In genomic region chr11:66970808-66971442, GRCh38 we compare ENCODE assay signal across 8 cellular contexts. TPM values are rescaled to one million over a fixed set of nuclear protein-coding genes. Genes with fewer than 3 reads are reported as not detected.
A peak's percentile ranks its signal among the peaks of the same experiment; 100 is the strongest.
DNase-seq lines count a peak whose midpoint lies in the region; ATAC-seq, FAIRE-seq and TF ChIP-seq lines count a peak whose summit lies in the region.

No MANE protein-coding gene starts in this region.

- H3K4me1 ChIP-seq in A549 (peaks cover 93% of the 10 kb centered on the region), upper lobe of left lung (peaks cover 3 to 12% (median 8%) of the 10 kb centered on the region in 4 donors), spleen (peaks cover 0 to 14% (median 0%) of the 10 kb centered on the region in 6 donors)

- TF ChIP-seq EP300 in A549 (IDR thresholded peaks at IDR 0.05) (peak; percentile 92 to 95), upper lobe of left lung (IDR thresholded peaks at IDR 0.05) (peak in 1 of 4 donors; percentile 88)

- POLR2A ChIA-PET in A549 (lab: Yijun Ruan, JAX), result interaction anchor here (0.5 to 2.2 kb wide), 7 partner anchors 12 to 128 kb away, joined by 3 to 7 read pairs (median 4); partner anchors contain the start of genes PC and RCE1

- TF ChIP-seq POLR2A in A549 (IDR thresholded peaks at IDR 0.05; ENCODE audit: low read length) (no peak), upper lobe of left lung (IDR thresholded peaks at IDR 0.05) (peak in 1 of 4 donors; percentile 29), spleen (IDR thresholded peaks at IDR 0.05) (no peak)

- H3K4me3 ChIP-seq in A549, result no peak overlapping the region
- no peak overlapping the region for H3K4me3 ChIP-seq in upper lobe of left lung
- H3K4me3 ChIP-seq in spleen, result no peak overlapping the region

- ATAC-seq in A549 (peak; percentile 87 to 91), left colon (peak; percentile 55), upper lobe of left lung (ENCODE audit: low FRiP score in 2 of 2) (peak; percentile 88 to 96)

- CTCF ChIA-PET in A549 (lab: Yijun Ruan, JAX), result interaction anchor here (1.0 to 2.4 kb wide), 10 partner anchors 9 to 104 kb away, joined by 3 to 12 read pairs (median 4); partner anchors contain the start of gene SYT12

- DNase-seq in A549 (ENCODE audit: low read depth in 1 of 2, low spot score in 1 of 2), result peak; percentile 90 to 99
- peak; percentile 99 for DNase-seq in HuH-7.5 (ENCODE audit: low spot score)
- DNase-seq in left colon, result no peak
- DNase-seq in upper lobe of left lung, result peak in 1 of 2 donors; percentile 83
- DNase-seq in midbrain (lab: John Stamatoyannopoulos, UW), result no peak
- DNase-seq in NCI-H2196 treated with DMSO at 0.1 percent for 48 hours (lab: John Stamatoyannopoulos, UW; ENCODE audit: unreplicated experiment), result no peak
- no peak for DNase-seq in spleen

- peak overlapping the region; percentile 69 for H3K4me2 ChIP-seq in A549

- H3K27me3 ChIP-seq in upper lobe of left lung (no peaks in the 10 kb centered on the region), spleen (replicated peaks in 1 of 7) (peaks cover 0 to 31% (median 0%) of the 10 kb centered on the region in 7 donors)

- no peaks in the 10 kb centered on the region for H3K9me3 ChIP-seq in A549
- no peaks in the 10 kb centered on the region for H3K9me3 ChIP-seq in upper lobe of left lung
- no peaks in the 10 kb centered on the region for H3K9me3 ChIP-seq in spleen

- H3K36me3 ChIP-seq in upper lobe of left lung, result no peaks in the 10 kb centered on the region
- no peaks in the 10 kb centered on the region for H3K36me3 ChIP-seq in spleen

- intact Hi-C loops in left colon (cut with DNase I, micrococcal nuclease) (no loop called here), spleen (cut with DNase I; ENCODE audit: low total_unique reads) (no loop called here)

- H3K27ac ChIP-seq in A549 (peak overlapping the region; percentile 95 to 99), angular gyrus (ENCODE audit: low read depth, low read length) (peak overlapping the region; percentile 10), upper lobe of left lung (peak overlapping the region; percentile 58 to 80 (median 66)), spleen (peak overlapping the region in 3 of 8 donors; percentile 47 to 55 (median 54))

- FAIRE-seq in A549 (lab: Jason Lieb, UNC), result peak; percentile 98

- TF ChIP-seq CTCF in A549 (IDR thresholded peaks at IDR 0.05), result no peak
- TF ChIP-seq CTCF in upper lobe of left lung (IDR thresholded peaks at IDR 0.05), result no peak
- no peak for TF ChIP-seq CTCF in spleen (IDR thresholded peaks at IDR 0.05 in 8 of 11, conservative IDR thresholded peaks at IDR 0.05 in 3 of 11)

- peak; percentile 49 to 68 for TF ChIP-seq RAD21 in A549 (conservative IDR thresholded peaks at IDR 0.05 in 1 of 2, IDR thresholded peaks at IDR 0.05 in 1 of 2)

- 1% methylated on average over 5 of the region's 5 CpGs for WGBS in A549 (ENCODE audit: missing lambda C conversion rate)
- WGBS in upper lobe of left lung, 2 donors, result 44 to 69% methylated on average over 5 of the region's 5 CpGs
- WGBS in spleen, 5 donors, result 47 to 79% (median 62%) methylated on average over 5 of the region's 5 CpGs

TF ChIP-seq in A549, 52 proteins besides CTCF, POLR2A, EP300 and RAD21:
- TF ChIP-seq RARB (CRISPR knock-in tag; IDR thresholded peaks at IDR 0.05) (peak; percentile 87; the same call in 1 of the 2 replicates), RNF2 (IDR thresholded peaks at IDR 0.05; ENCODE audit: borderline replicate concordance, low read depth) (no peak), HES2 (IDR thresholded peaks at IDR 0.05) (peak; percentile 79), SMC3 (IDR thresholded peaks at IDR 0.05) (peak; percentile 60), MYC (IDR thresholded peaks at IDR 0.05; ENCODE audit: borderline replicate concordance, low read length) (no peak), JUN (IDR thresholded peaks at IDR 0.05) (peak; percentile 98), TP53 (CRISPR knock-in tag; IDR thresholded peaks at IDR 0.05) (peak; percentile 87; the same call in 1 of the 2 replicates), PBX3 (IDR thresholded peaks at IDR 0.05) (peak; percentile 73), MAX (IDR thresholded peaks at IDR 0.05) (peak; percentile 93), GATA3 (IDR thresholded peaks at IDR 0.05; ENCODE audit: borderline replicate concordance) (peak; percentile 98), HEYL (CRISPR knock-in tag; IDR thresholded peaks at IDR 0.05) (peak; percentile 15; the same call in 1 of the 2 replicates), FOSB (CRISPR knock-in tag; IDR thresholded peaks at IDR 0.05) (no peak), JUNB (IDR thresholded peaks at IDR 0.05) (peak; percentile 99), CEBPB (IDR thresholded peaks at IDR 0.05) (peak; percentile 97 to 99), MAFK (IDR thresholded peaks at IDR 0.05; ENCODE audit: partially characterized antibody) (peak; percentile 68), ZSCAN20 (CRISPR knock-in tag; IDR thresholded peaks at IDR 0.05) (no peak), HOXB13 (CRISPR knock-in tag; IDR thresholded peaks at IDR 0.05; ENCODE audit: low read depth) (peak; percentile 35; the same call in 1 of the 2 replicates), HOXB5 (CRISPR knock-in tag; IDR thresholded peaks at IDR 0.05) (peak; percentile 14; the same call in 1 of the 2 replicates), EHMT2 (IDR thresholded peaks at IDR 0.05; ENCODE audit: low read depth) (no peak), ESRRA (IDR thresholded peaks at IDR 0.05; ENCODE audit: borderline replicate concordance, low read length) (peak; percentile 87), FOSL2 (IDR thresholded peaks at IDR 0.05) (peak; percentile 99), FOSL2 (CRISPR knock-in tag; IDR thresholded peaks at IDR 0.05) (peak; percentile 99)
- TF ChIP-seq, protein P1, sequence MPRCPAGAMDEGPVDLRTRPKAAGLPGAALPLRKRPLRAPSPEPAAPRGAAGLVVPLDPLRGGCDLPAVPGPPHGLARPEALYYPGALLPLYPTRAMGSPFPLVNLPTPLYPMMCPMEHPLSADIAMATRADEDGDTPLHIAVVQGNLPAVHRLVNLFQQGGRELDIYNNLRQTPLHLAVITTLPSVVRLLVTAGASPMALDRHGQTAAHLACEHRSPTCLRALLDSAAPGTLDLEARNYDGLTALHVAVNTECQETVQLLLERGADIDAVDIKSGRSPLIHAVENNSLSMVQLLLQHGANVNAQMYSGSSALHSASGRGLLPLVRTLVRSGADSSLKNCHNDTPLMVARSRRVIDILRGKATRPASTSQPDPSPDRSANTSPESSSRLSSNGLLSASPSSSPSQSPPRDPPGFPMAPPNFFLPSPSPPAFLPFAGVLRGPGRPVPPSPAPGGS (IDR thresholded peaks at IDR 0.05), result peak; percentile 91

RNA-seq across cellular contexts. Expression of gene C11orf86, which starts 4.2 kb away (rescaled TPM):
- polyA plus RNA-seq in A549 (2011; rRNA removed) (9.3 and 10.8 TPM in 2 replicates), A549 (2017; fragmentation: RNase III; extraction: RNeasy Plus Mini Kit Qiagen cat#74134 plus additional on column Dnase treatment) (39.7 to 59.6 TPM (median 56.4 TPM) in 3 replicates), spleen (under 1 TPM in 1 of 3 donors, not detected in 2; 0.13 TPM)
- 34.5 and 42.5 TPM in 2 replicates for polyA plus RNA-seq in A549 (2012; cell fraction: cytosol; rRNA removed)
- polyA plus RNA-seq in A549 (2012; cell fraction: nucleus; rRNA removed), result 23.0 and 24.9 TPM in 2 replicates
- 2.7 and 5.4 TPM in 2 replicates for polyA minus RNA-seq in A549 (2011; rRNA and poly(A)+ RNA removed)
- total RNA-seq in left colon (10 to 100 TPM; 24.5 to 82.9 TPM), upper lobe of left lung (not detected), spleen (not detected)

RNA-seq across cellular contexts. Expression of gene PC, which starts 12.7 kb away (rescaled TPM):
- 14.2 and 15.7 TPM in 2 replicates for polyA plus RNA-seq in A549 (2011; rRNA removed)
- 25.1 and 29.6 TPM in 2 replicates for polyA plus RNA-seq in A549 (2012; cell fraction: cytosol; rRNA removed)
- polyA plus RNA-seq in A549 (2012; cell fraction: nucleus; rRNA removed), result 88.3 and 105 TPM in 2 replicates
- polyA plus RNA-seq in A549 (2017; fragmentation: RNase III; extraction: RNeasy Plus Mini Kit Qiagen cat#74134 plus additional on column Dnase treatment), result 31.3 to 53.5 TPM (median 45.9 TPM) in 3 replicates
- 31.5 and 37.8 TPM in 2 replicates for polyA minus RNA-seq in A549 (2011; rRNA and poly(A)+ RNA removed)
- total RNA-seq in left colon, result 10 to 100 TPM; 47.2 to 65.2 TPM
- 10 to 100 TPM in 4 of 6 donors, 1 to 10 TPM in 2; 5.0 to 49.9 (median 20.9) TPM for total RNA-seq in upper lobe of left lung
- 1 to 10 TPM; 3.4 to 8.8 (median 5.3) TPM for total RNA-seq in spleen
- 1 to 10 TPM; 4.6 to 6.8 (median 4.9) TPM for polyA plus RNA-seq in spleen

RNA-seq across cellular contexts. Expression of gene SYT12, which starts 52.0 kb away (rescaled TPM):
- polyA plus RNA-seq in A549 (2011; rRNA removed), result 1.4 and 2.4 TPM in 2 replicates
- 2.7 and 4.7 TPM in 2 replicates for polyA plus RNA-seq in A549 (2012; cell fraction: cytosol; rRNA removed)
- polyA plus RNA-seq in A549 (2012; cell fraction: nucleus; rRNA removed), result 7.3 and 8.2 TPM in 2 replicates
- 6.6 to 10.6 TPM (median 9.6 TPM) in 3 replicates for polyA plus RNA-seq in A549 (2017; fragmentation: RNase III; extraction: RNeasy Plus Mini Kit Qiagen cat#74134 plus additional on column Dnase treatment)
- polyA minus RNA-seq in A549 (2011; rRNA and poly(A)+ RNA removed), result 1.7 and 2.3 TPM in 2 replicates
- total RNA-seq in left colon, result under 1 TPM; 0.43 to 0.47 TPM
- total RNA-seq in upper lobe of left lung, result under 1 TPM in 3 of 6 donors, not detected in 3; 0.14 to 0.24 (median 0.15) TPM
- not detected for total RNA-seq in spleen
- under 1 TPM; 0.02 to 0.13 (median 0.05) TPM for polyA plus RNA-seq in spleen

Comparison
In these comparisons a context has a peak if more than half of its experiments do, and no peak if none do; other contexts are left out.
1. DNase-seq: peak in A549 (2 of 2) and HuH-7.5 (single experiment); none in left colon (0 of 2), midbrain (single experiment), NCI-H2196 treated with DMSO at 0.1 percent for 48 hours (single experiment) and spleen (single experiment).
2. RNA of gene C11orf86, which starts 4.2 kb away (total RNA-seq): 24.5 to 82.9 TPM in left colon; not detected in upper lobe of left lung and not detected in spleen; every median in the first group is over 10 times any median in the second.
3. Peak in every context shown above with its lines, with median percentiles within 50 percentile points of each other: ATAC-seq.